ENCODE assay signal across 22 cellular contexts in genomic region chr18:2818281-2818680, GRCh38. TPM values are rescaled to one million over a fixed set of nuclear protein-coding genes. Genes with fewer than 3 reads are reported as not detected.
DNase-seq lines count a peak whose midpoint lies in the region; ATAC-seq and TF ChIP-seq lines count a peak whose summit lies in the region.
"Had no signal": no experiment of that assay in that cellular context is flagged by ENCODE, and none has a peak within 500 bp of the region (broad histone marks: within the 10 kb centered on the region; RNA-seq: fewer than 3 reads in every experiment).

No MANE protein-coding gene starts in this region.

- no peak for TF ChIP-seq CTCF in adrenal gland (IDR thresholded peaks at IDR 0.05)

- no peak for ATAC-seq in GM21737 (IDR thresholded peaks at IDR 0.05; ENCODE audit: unreplicated experiment)
- ATAC-seq: GM12878 had no signal

- H3K27me3 ChIP-seq in adrenal gland = no peaks in the 10 kb centered on the region
- no peaks in the 10 kb centered on the region for H3K27me3 ChIP-seq in H7 (ENCODE audit: control insufficient read depth, insufficient read depth, low read length)
- H3K27me3 ChIP-seq: BE2C, BLaER1 had no signal

- no peak overlapping the region for H3K4me3 ChIP-seq in adrenal gland
- H3K4me3 ChIP-seq in H7 (ENCODE audit: insufficient read depth, low read depth, low read length) = no peak overlapping the region
- H3K4me3 ChIP-seq: BLaER1, GM12878 had no signal

- H3K4me1 ChIP-seq in adrenal gland (replicated peaks in 1 of 2) = no peaks in the 10 kb centered on the region
- H3K4me1 ChIP-seq: BE2C, BLaER1 had no signal

- no peak overlapping the region for H3K27ac ChIP-seq in adrenal gland
- H3K27ac ChIP-seq: BLaER1 had no signal

- intact Hi-C loops in adrenal gland (cut with DNase I) = no loop called here

- DNase-seq in amniotic epithelial cell (ENCODE audit: low read depth) (peak; percentile 12), foreskin melanocyte (peak; percentile 54), adrenal gland (no peak), H7 (no peak)
- DNase-seq: 8988T; ACHN; BE2C; C1 segment of cervical spinal cord; CD4-positive, alpha-beta memory T cell; CD4-positive, CD25-positive, alpha-beta regulatory T cell; CD8-positive, alpha-beta memory T cell; COR-L47; DMS 273 treated with DMSO at 0.1 percent for 48 hours; DMS153; DMS53; DMS79; DND-41; EL; GDM1 had no signal

- H3K36me3 ChIP-seq in adrenal gland (replicated peaks in 1 of 2) = no peaks in the 10 kb centered on the region
- no peaks in the 10 kb centered on the region for H3K36me3 ChIP-seq in H7 (replicated peaks; ENCODE audit: control insufficient read depth, insufficient read depth, low read length)
- H3K36me3 ChIP-seq: BE2C, BLaER1 had no signal

- no peak for TF ChIP-seq POLR2A in adrenal gland (IDR thresholded peaks at IDR 0.05)

- H3K9me3 ChIP-seq in adrenal gland (replicated peaks in 1 of 3) = peaks cover 0 to 5% (median 0%) of the 10 kb centered on the region in 3 donors
- H3K9me3 ChIP-seq: BE2C had no signal

RNA-seq across cellular contexts. Expression of gene EMILIN2, which starts 28.5 kb away (rescaled TPM):
- total RNA-seq in adrenal gland = 10 to 100 TPM in 5 of 8 donors, 1 to 10 TPM in 3; 5.0 to 20.8 (median 11.1) TPM
- 1 to 10 TPM; 3.3 to 9.2 (median 6.5) TPM for polyA plus RNA-seq in adrenal gland
- total RNA-seq in H7 (2014; rRNA removed; shearing (Covaris generic)) = 15.2 and 20.6 TPM in 2 replicates

Comparison
In these comparisons a context has a peak if more than half of its experiments do, and no peak if none do; other contexts are left out.
1. DNase-seq: peak in amniotic epithelial cell (single experiment) and foreskin melanocyte (single experiment); none in adrenal gland (0 of 7) and H7 (single experiment).